16 cellular contexts compared by ENCODE assay signal in the genomic region with DNA sequence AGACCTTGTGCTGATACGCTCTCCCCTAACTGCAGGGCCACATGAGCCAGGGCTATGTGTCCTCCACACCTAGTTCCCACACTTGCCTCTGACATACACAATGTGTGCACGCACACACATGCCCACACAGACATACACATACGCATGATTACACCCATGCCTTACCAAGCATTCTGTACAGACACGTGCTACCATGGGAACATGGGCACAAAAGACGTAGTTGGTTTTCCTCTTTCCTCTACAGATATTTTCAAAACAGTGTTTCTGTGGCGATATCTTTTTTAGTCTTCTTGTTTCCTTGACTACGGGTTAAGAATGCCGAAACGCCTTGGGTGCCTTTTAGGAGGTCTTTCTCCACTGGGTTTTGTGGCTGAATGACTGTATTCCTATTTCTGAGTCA.
"Had no signal": no experiment of that assay in that cellular context is flagged by ENCODE, and none has a peak within 500 bp of the region (broad histone marks: within the 10 kb centered on the region; RNA-seq: fewer than 3 reads in every experiment).

No MANE protein-coding gene starts in this region.

- H3K27me3 ChIP-seq: esophagus muscularis mucosa had no signal

- H3K36me3 Mint-ChIP-seq: memory B cell, natural killer cell had no signal

- H3K4me1 Mint-ChIP-seq: activated B cell treated with CpG ODN at 0.5 μM for 24 hours; activated naive CD8-positive, alpha-beta T cell treated with anti-CD3 and anti-CD28 coated beads, Interleukin-2, amount 50 U/mL, for 24 hours; natural killer cell had no signal

- H3K9me3 Mint-ChIP-seq: activated B cell treated with CpG ODN at 0.5 μM for 24 hours; activated naive CD8-positive, alpha-beta T cell treated with anti-CD3 and anti-CD28 coated beads, Interleukin-2, amount 50 U/mL, for 24 hours; activated T-cell treated with anti-CD3 and anti-CD28 coated beads, Interleukin-2, amount 50 U/mL, for 72 hours; memory B cell; natural killer cell; stimulated activated naive CD8-positive, alpha-beta T cell treated with anti-CD3 and anti-CD28 coated beads, Interleukin-15, Interleukin-2, amounts not matched to agents 100 ng/mL and 50 ng/mL, for 24 hours; T-helper 2 cell treated with Interferon-gamma antibody and Interleukin-4, amounts not matched to agents 5 μg/mL and 100 μg/mL, for 36 hours had no signal

- H3K4me3 ChIP-seq: esophagus muscularis mucosa, prostate gland, thoracic aorta had no signal

- ATAC-seq: activated naive CD8-positive, alpha-beta T cell treated with anti-CD3 and anti-CD28 coated beads, Interleukin-2, amount 50 U/mL, for 24 hours; activated T-cell treated with anti-CD3 and anti-CD28 coated beads, Interleukin-2, amount 50 U/mL, for 72 hours; left ventricle myocardium superior; natural killer cell; sciatic nerve had no signal

- H3K27ac ChIP-seq: esophagus muscularis mucosa, prostate gland, thoracic aorta had no signal

- H3K36me3 ChIP-seq: esophagus muscularis mucosa, prostate gland, thoracic aorta had no signal

- H3K27me3 Mint-ChIP-seq: activated naive CD8-positive, alpha-beta T cell treated with anti-CD3 and anti-CD28 coated beads, Interleukin-2, amount 50 U/mL, for 24 hours had no signal

- DNase-seq: activated B cell treated with CpG ODN at 0.5 μM for 24 hours; activated CD4-positive, alpha-beta T cell treated with anti-CD3 and anti-CD28 coated beads for 48 hours; activated CD8-positive, alpha-beta memory T cell treated with anti-CD3 and anti-CD28 coated beads, Interleukin-2, amount 50 U/mL, for 48 hours; activated naive CD4-positive, alpha-beta T cell treated with Interleukin-2 at 50 U/mL for 16 hours; activated naive CD8-positive, alpha-beta T cell treated with anti-CD3 and anti-CD28 coated beads, Interleukin-2, amount 50 U/mL, for 24 hours; activated T-cell treated with anti-CD3 and anti-CD28 coated beads, Interleukin-2, amount 50 U/mL, for 72 hours; cortex of kidney; left ventricle myocardium superior; natural killer cell had no signal

- H3K27ac Mint-ChIP-seq: activated B cell treated with CpG ODN at 0.5 μM for 24 hours; activated naive CD8-positive, alpha-beta T cell treated with anti-CD3 and anti-CD28 coated beads, Interleukin-2, amount 50 U/mL, for 24 hours; activated T-cell treated with anti-CD3 and anti-CD28 coated beads, Interleukin-2, amount 50 U/mL, for 72 hours; memory B cell; natural killer cell; stimulated activated naive CD8-positive, alpha-beta T cell treated with anti-CD3 and anti-CD28 coated beads, Interleukin-15, Interleukin-2, amounts not matched to agents 100 ng/mL and 50 ng/mL, for 24 hours; T-helper 2 cell treated with Interferon-gamma antibody and Interleukin-4, amounts not matched to agents 5 μg/mL and 100 μg/mL, for 36 hours had no signal

- H3K9me3 ChIP-seq: esophagus muscularis mucosa, prostate gland, thoracic aorta had no signal

- H3K4me3 Mint-ChIP-seq: activated B cell treated with CpG ODN at 0.5 μM for 24 hours; activated naive CD8-positive, alpha-beta T cell treated with anti-CD3 and anti-CD28 coated beads, Interleukin-2, amount 50 U/mL, for 24 hours; activated T-cell treated with anti-CD3 and anti-CD28 coated beads, Interleukin-2, amount 50 U/mL, for 72 hours; memory B cell; natural killer cell; stimulated activated naive CD8-positive, alpha-beta T cell treated with anti-CD3 and anti-CD28 coated beads, Interleukin-15, Interleukin-2, amounts not matched to agents 100 ng/mL and 50 ng/mL, for 24 hours; T-helper 2 cell treated with Interferon-gamma antibody and Interleukin-4, amounts not matched to agents 5 μg/mL and 100 μg/mL, for 36 hours had no signal

- H3K4me1 ChIP-seq: prostate gland had no signal
